ENCODE assay signal across 7 cellular contexts in the genomic region with DNA sequence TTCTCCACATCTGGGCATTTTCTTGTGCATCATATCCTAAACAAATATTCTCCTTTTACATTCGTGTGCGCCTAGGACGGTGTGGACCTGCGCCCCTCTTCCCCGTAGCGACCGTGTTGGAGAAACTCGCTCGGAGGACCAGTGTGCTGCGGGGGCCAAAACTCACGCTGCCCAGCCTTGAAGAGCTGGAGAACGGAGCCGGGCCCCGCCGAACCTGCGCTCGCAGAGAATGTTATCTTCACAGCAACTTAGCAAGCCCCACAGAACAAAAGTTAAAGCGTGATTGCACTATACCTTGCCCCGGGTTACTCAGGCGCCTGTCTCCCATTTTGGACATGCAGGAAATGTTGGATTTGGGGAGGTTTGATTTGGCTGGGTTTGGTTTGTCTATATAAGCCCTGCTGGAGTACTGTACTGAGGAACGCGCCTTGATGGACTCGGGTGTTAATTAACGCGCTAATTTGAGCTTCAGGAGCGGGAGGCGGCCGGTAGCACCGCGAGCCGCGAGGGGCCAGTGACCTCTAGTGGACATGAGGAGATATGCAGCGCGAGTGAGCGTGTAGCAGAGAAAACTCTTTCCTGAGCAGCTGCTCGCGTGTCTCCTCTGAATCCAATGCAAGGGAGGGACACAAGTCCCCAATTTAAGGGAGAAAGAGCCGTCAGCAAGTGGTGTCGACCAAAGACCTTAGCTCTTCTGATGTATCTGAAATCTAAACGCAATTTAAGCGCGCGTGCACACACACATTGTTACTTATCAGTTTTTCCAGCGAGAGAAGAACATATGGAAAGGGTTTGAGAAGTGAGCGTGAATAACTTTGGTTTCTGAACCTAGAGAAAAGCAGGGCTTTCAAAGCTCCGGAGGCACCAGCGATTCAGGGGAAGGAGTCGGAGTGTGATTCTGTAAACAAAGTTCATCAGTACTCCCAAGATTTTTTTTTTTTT.
DNase-seq lines count a peak whose midpoint lies in the region; TF ChIP-seq lines count a peak whose summit lies in the region.

No MANE protein-coding gene starts in this region.

- no peaks in the 10 kb centered on the region for H3K27me3 ChIP-seq in Loucy (ENCODE audit: insufficient read depth, low read length, poor library complexity, severe bottlenecking)
- peaks cover 99% of the 10 kb centered on the region for H3K27me3 ChIP-seq in hepatocyte

- H3K9me3 Mint-ChIP-seq in T-helper 2 cell treated with Interferon-gamma antibody and Interleukin-4, amounts not matched to agents 5 μg/mL and 100 μg/mL, for 36 hours: no peaks in the 10 kb centered on the region

- TF ChIP-seq CTCF in GM12875 (IDR thresholded peaks at IDR 0.05; ENCODE audit: borderline replicate concordance, insufficient read depth, low read depth, low read length): peak; percentile 97
- peak; percentile 98 for TF ChIP-seq CTCF in Loucy (conservative IDR thresholded peaks at IDR 0.05; ENCODE audit: low read length)
- peak; percentile 98 for TF ChIP-seq CTCF in astrocyte of the cerebellum (IDR thresholded peaks at IDR 0.05; ENCODE audit: low read depth, low read length, missing control alignments)
- TF ChIP-seq CTCF in hepatocyte (IDR thresholded peaks at IDR 0.05; ENCODE audit: poor library complexity): peak; percentile 92

- H2AFZ ChIP-seq in Loucy (ENCODE audit: low read length) (peak overlapping the region; percentile 66), hepatocyte (peak overlapping the region; percentile 38)

- H3K9me2 ChIP-seq in Loucy (replicated peaks; ENCODE audit: low read depth, low read length) (no peaks in the 10 kb centered on the region), hepatocyte (replicated peaks; ENCODE audit: insufficient read depth) (no peaks in the 10 kb centered on the region)

- H3K4me1 ChIP-seq in Loucy (ENCODE audit: insufficient read depth, low read length, poor library complexity, severe bottlenecking): peaks cover 3% of the 10 kb centered on the region
- H3K4me1 ChIP-seq in hepatocyte (ENCODE audit: insufficient read depth): peaks cover 14% of the 10 kb centered on the region

- WGBS in hepatocyte (ENCODE audit: low lambda C conversion rate, missing lambda C conversion rate): 1% methylated on average over 48 of the region's 48 CpGs

- peak overlapping the region; percentile 25 for H3K9ac ChIP-seq in Loucy (ENCODE audit: low read depth, low read length, poor library complexity, severe bottlenecking)

- no peak overlapping the region for H3K4me3 ChIP-seq in GM12875 (ENCODE audit: low read depth, low read length)
- H3K4me3 ChIP-seq in Loucy (ENCODE audit: low read length, poor library complexity, severe bottlenecking): peak overlapping the region; percentile 33
- H3K4me3 ChIP-seq in astrocyte of the cerebellum (ENCODE audit: low read depth, low read length): peak overlapping the region; percentile 44
- H3K4me3 ChIP-seq in hepatocyte: no peak overlapping the region
- peak overlapping the region; percentile 24 for H3K4me3 ChIP-seq in skeletal muscle cell (ENCODE audit: low read depth, low read length)

- H4K20me1 ChIP-seq in Loucy (ENCODE audit: insufficient read depth, low read length, poor library complexity, severe bottlenecking) (no peaks in the 10 kb centered on the region), hepatocyte (ENCODE audit: insufficient read depth, poor library complexity, severe bottlenecking) (no peaks in the 10 kb centered on the region)

- H3K27ac ChIP-seq in hepatocyte: no peak overlapping the region

- H3K27me3 Mint-ChIP-seq in T-helper 2 cell treated with Interferon-gamma antibody and Interleukin-4, amounts not matched to agents 5 μg/mL and 100 μg/mL, for 36 hours (ENCODE audit: low read depth): peaks cover 96% of the 10 kb centered on the region

- H3K4me3 Mint-ChIP-seq in T-helper 2 cell treated with Interferon-gamma antibody and Interleukin-4, amounts not matched to agents 5 μg/mL and 100 μg/mL, for 36 hours: peak overlapping the region; percentile 42

- H3K79me2 ChIP-seq in Loucy (ENCODE audit: insufficient read depth, low read length) (no peaks in the 10 kb centered on the region), hepatocyte (no peaks in the 10 kb centered on the region)

- H3K9me3 ChIP-seq in Loucy (ENCODE audit: insufficient read depth, low read depth, low read length): no peaks in the 10 kb centered on the region
- no peaks in the 10 kb centered on the region for H3K9me3 ChIP-seq in hepatocyte (ENCODE audit: low read depth)

- H3K36me3 ChIP-seq in Loucy (ENCODE audit: insufficient read depth, low read length): no peaks in the 10 kb centered on the region
- no peaks in the 10 kb centered on the region for H3K36me3 ChIP-seq in hepatocyte (replicated peaks; ENCODE audit: insufficient read depth, low read depth)

- peak overlapping the region; percentile 49 for H3K4me2 ChIP-seq in Loucy (ENCODE audit: low read depth, low read length, poor library complexity, severe bottlenecking)
- H3K4me2 ChIP-seq in hepatocyte: peak overlapping the region; percentile 83

- H3K36me3 Mint-ChIP-seq in T-helper 2 cell treated with Interferon-gamma antibody and Interleukin-4, amounts not matched to agents 5 μg/mL and 100 μg/mL, for 36 hours (ENCODE audit: low read depth): peaks cover 1% of the 10 kb centered on the region

- no peaks in the 10 kb centered on the region for H3F3A ChIP-seq in Loucy (ENCODE audit: low read depth)

- peaks cover 5% of the 10 kb centered on the region for H3K4me1 Mint-ChIP-seq in T-helper 2 cell treated with Interferon-gamma antibody and Interleukin-4, amounts not matched to agents 5 μg/mL and 100 μg/mL, for 36 hours (ENCODE audit: low read depth)

- in situ Hi-C loops in astrocyte of the cerebellum (cut with HindIII; ENCODE audit: low sequenced_read_pairs): loop anchor here (25.0 kb wide), 1 partner anchor 1279 kb away; a partner anchor contains a TSS

- DNase-seq in HCEC 1CT: peak; percentile 59
- peak; percentile 54 for DNase-seq in T-helper 2 cell treated with Interferon-gamma antibody and Interleukin-4, amounts not matched to agents 5 μg/mL and 100 μg/mL, for 36 hours (ENCODE audit: low spot score)
- no peak for DNase-seq in astrocyte of the cerebellum (ENCODE audit: low read depth)
- peak; percentile 84 for DNase-seq in hepatocyte (ENCODE audit: low spot score)
- no peak for DNase-seq in skeletal muscle cell (ENCODE audit: low read depth)

- peak overlapping the region; percentile 67 for H3K27ac Mint-ChIP-seq in T-helper 2 cell treated with Interferon-gamma antibody and Interleukin-4, amounts not matched to agents 5 μg/mL and 100 μg/mL, for 36 hours

Comparison
In these comparisons a context has a peak if more than half of its experiments do, and no peak if none do; other contexts are left out.
1. H3K4me3 ChIP-seq: peak in Loucy (single experiment), astrocyte of the cerebellum (single experiment) and skeletal muscle cell (single experiment); none in GM12875 (single experiment) and hepatocyte (single experiment).
2. DNase-seq: peak in HCEC 1CT (single experiment), T-helper 2 cell treated with Interferon-gamma antibody and Interleukin-4, amounts not matched to agents 5 μg/mL and 100 μg/mL, for 36 hours (single experiment) and hepatocyte (single experiment); none in astrocyte of the cerebellum (single experiment) and skeletal muscle cell (single experiment).
3. Peak in every context shown above with its lines, with median percentiles within 50 percentile points of each other: CTCF ChIP-seq.